In the genomic region with DNA sequence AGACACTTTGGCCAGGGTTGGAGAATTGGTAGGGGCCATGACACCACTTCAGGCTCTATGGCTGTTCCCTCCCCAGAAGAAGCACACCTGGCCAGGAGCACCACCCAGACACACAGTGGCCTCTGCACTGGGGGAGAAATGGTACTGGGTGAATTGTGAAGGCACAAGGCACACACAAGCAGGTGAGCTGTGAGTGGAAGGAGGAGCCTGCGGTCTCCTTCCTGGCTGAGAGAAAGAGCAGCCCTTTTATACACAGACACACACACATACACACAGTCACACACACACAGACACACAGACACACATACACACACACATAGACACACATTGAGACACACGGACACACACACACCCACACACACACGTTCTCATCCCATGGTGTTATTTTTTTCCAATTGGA, we compare ENCODE assay signal across 22 cellular contexts. TPM values are rescaled to one million over a fixed set of nuclear protein-coding genes. Genes with fewer than 3 reads are reported as not detected.
A peak's percentile ranks its signal among the peaks of the same experiment; 100 is the strongest.
DNase-seq lines count a peak whose midpoint lies in the region; ATAC-seq and TF ChIP-seq lines count a peak whose summit lies in the region.
"Had no signal": no experiment of that assay in that cellular context is flagged by ENCODE, and none has a peak within 500 bp of the region (broad histone marks: within the 10 kb centered on the region; RNA-seq: fewer than 3 reads in every experiment).

No MANE protein-coding gene starts in this region.

- no peaks in the 10 kb centered on the region for H3K79me2 ChIP-seq in PC-3 (ENCODE audit: low read length)

- H3K27me3 ChIP-seq in PC-3 (ENCODE audit: low read length) (no peaks in the 10 kb centered on the region), mesenchymal stem cell (ENCODE audit: control insufficient read depth in 1 of 2, insufficient read depth in 1 of 2, low read length in 2 of 2) (peaks cover 0 to 8% of the 10 kb centered on the region in 2 experiments)

- no peak overlapping the region for H3K4me3 Mint-ChIP-seq in activated CD8-positive, alpha-beta T cell treated with anti-CD3 and anti-CD28 coated beads for 36 hours
- no peak overlapping the region for H3K4me3 Mint-ChIP-seq in activated CD8-positive, alpha-beta T cell treated with anti-CD3 and anti-CD28 coated beads, Interleukin-2, amount 10 ng/mL, durations not matched to agents 7 days and 5 days
- no peak overlapping the region for H3K4me3 Mint-ChIP-seq in type B pancreatic cell
- H3K4me3 Mint-ChIP-seq: CD4-positive, CD25-positive, alpha-beta regulatory T cell had no signal

- no peaks in the 10 kb centered on the region for H3F3A ChIP-seq in PC-3 (ENCODE audit: low read length, unreplicated experiment)

- H2BK12ac ChIP-seq in mesenchymal stem cell (ENCODE audit: low read length in 2 of 2), result no peak overlapping the region

- H4K8ac ChIP-seq in mesenchymal stem cell (ENCODE audit: low read length), result no peak overlapping the region

- H3K27ac ChIP-seq in PC-3 (ENCODE audit: low read length) (no peak overlapping the region), mesenchymal stem cell (ENCODE audit: low read length, poor library complexity, severe bottlenecking) (no peak overlapping the region)
- H3K27ac ChIP-seq: GM23248, KMS-11, RWPE1, SK-N-MC had no signal

- H3K36me3 ChIP-seq in PC-3 (ENCODE audit: low read depth, low read length) (no peaks in the 10 kb centered on the region), mesenchymal stem cell (ENCODE audit: control insufficient read depth in 1 of 2, insufficient read depth in 2 of 2, low read depth in 1 of 2, low read length in 2 of 2) (peaks cover 0 to 11% of the 10 kb centered on the region in 2 experiments)

- intact Hi-C loops in activated CD8-positive, alpha-beta T cell treated with anti-CD3 and anti-CD28 coated beads for 36 hours (cut with micrococcal nuclease), result no loop called here
- intact Hi-C loops in PC-3 (cut with micrococcal nuclease), result no loop called here

- 0 out of 2 replicates have a peak overlapping the region, but pooled peaks have one; percentile 22 for H3K4me2 ChIP-seq in PC-3 (ENCODE audit: low read length)
- H3K4me2 ChIP-seq in mesenchymal stem cell (ENCODE audit: low read length, poor library complexity, severe bottlenecking), result no peak overlapping the region
- H3K4me2 ChIP-seq: KMS-11 had no signal

- H3K9me3 ChIP-seq in PC-3 (ENCODE audit: low read length), result no peaks in the 10 kb centered on the region
- no peaks in the 10 kb centered on the region for H3K9me3 ChIP-seq in mesenchymal stem cell (ENCODE audit: control insufficient read depth, low read length)

- POLR2A ChIA-PET in activated CD8-positive, alpha-beta T cell treated with anti-CD3 and anti-CD28 coated beads for 36 hours (lab: Charles Lee), result no interaction called here
- POLR2A ChIA-PET in activated CD8-positive, alpha-beta T cell treated with anti-CD3 and anti-CD28 coated beads, Interleukin-2, amount 10 ng/mL, durations not matched to agents 7 days and 5 days (lab: Charles Lee), result interaction anchor here (0.7 kb wide), 1 partner anchor 14 kb away, joined by 3 read pairs; no protein-coding TSS in a partner anchor
- POLR2A ChIA-PET in PC-3 (lab: Charles Lee; ENCODE audit: unreplicated experiment), result no interaction called here

- no peak overlapping the region for H3K18ac ChIP-seq in mesenchymal stem cell (ENCODE audit: low read depth in 1 of 2, low read length in 2 of 2)

- no peak overlapping the region for H2BK5ac ChIP-seq in mesenchymal stem cell (ENCODE audit: low read depth, low read length, poor library complexity, severe bottlenecking)

- H3K14ac ChIP-seq in mesenchymal stem cell (ENCODE audit: low read length in 2 of 2), result peak overlapping the region in 1 of 2 experiments; percentile 50

- H3K27ac Mint-ChIP-seq in activated CD8-positive, alpha-beta T cell treated with anti-CD3 and anti-CD28 coated beads for 36 hours, result peak overlapping the region; percentile 36
- H3K27ac Mint-ChIP-seq in activated CD8-positive, alpha-beta T cell treated with anti-CD3 and anti-CD28 coated beads, Interleukin-2, amount 10 ng/mL, durations not matched to agents 7 days and 5 days, result no peak overlapping the region
- peak overlapping the region; percentile 69 for H3K27ac Mint-ChIP-seq in type B pancreatic cell

- no peaks in the 10 kb centered on the region for H3K4me1 Mint-ChIP-seq in activated CD8-positive, alpha-beta T cell treated with anti-CD3 and anti-CD28 coated beads for 36 hours (ENCODE audit: low read depth)
- H3K4me1 Mint-ChIP-seq in activated CD8-positive, alpha-beta T cell treated with anti-CD3 and anti-CD28 coated beads, Interleukin-2, amount 10 ng/mL, durations not matched to agents 7 days and 5 days (ENCODE audit: low read depth), result no peaks in the 10 kb centered on the region
- H3K4me1 Mint-ChIP-seq in type B pancreatic cell (ENCODE audit: unreplicated experiment), result peaks cover 34% of the 10 kb centered on the region
- H3K4me1 Mint-ChIP-seq: CD4-positive, CD25-positive, alpha-beta regulatory T cell had no signal

- H4K91ac ChIP-seq in mesenchymal stem cell (ENCODE audit: low read length), result peak overlapping the region; percentile 21

- no peaks in the 10 kb centered on the region for H3K9me2 ChIP-seq in PC-3 (replicated peaks; ENCODE audit: low read length)

- peaks cover 17% of the 10 kb centered on the region for H3K4me1 ChIP-seq in PC-3 (ENCODE audit: insufficient read depth, low read length)
- peaks cover 2% of the 10 kb centered on the region for H3K4me1 ChIP-seq in mesenchymal stem cell (ENCODE audit: control insufficient read depth, insufficient read depth, low read depth, low read length)

- no peak overlapping the region for H2BK15ac ChIP-seq in mesenchymal stem cell (ENCODE audit: low read depth, poor library complexity, severe bottlenecking)

- H3K27me3 Mint-ChIP-seq in activated CD8-positive, alpha-beta T cell treated with anti-CD3 and anti-CD28 coated beads for 36 hours, result no peaks in the 10 kb centered on the region
- H3K27me3 Mint-ChIP-seq in activated CD8-positive, alpha-beta T cell treated with anti-CD3 and anti-CD28 coated beads, Interleukin-2, amount 10 ng/mL, durations not matched to agents 7 days and 5 days (ENCODE audit: low read depth), result no peaks in the 10 kb centered on the region
- H3K27me3 Mint-ChIP-seq in type B pancreatic cell, result no peaks in the 10 kb centered on the region
- H3K27me3 Mint-ChIP-seq: CD4-positive, CD25-positive, alpha-beta regulatory T cell had no signal

- no peak overlapping the region for H3K23ac ChIP-seq in mesenchymal stem cell (ENCODE audit: low read length in 2 of 2)

- no TSS peak for BruUV-seq in PC-3 (replicated peaks; lab: Mats Ljungman, UMichigan)

- CTCF ChIA-PET in activated CD8-positive, alpha-beta T cell treated with anti-CD3 and anti-CD28 coated beads for 36 hours (lab: Charles Lee), result no interaction called here
- CTCF ChIA-PET in activated CD8-positive, alpha-beta T cell treated with anti-CD3 and anti-CD28 coated beads, Interleukin-2, amount 10 ng/mL, durations not matched to agents 7 days and 5 days (lab: Charles Lee), result no interaction called here
- CTCF ChIA-PET in PC-3 (lab: Charles Lee), result no interaction called here

- H4K20me1 ChIP-seq in PC-3 (ENCODE audit: low read length), result no peaks in the 10 kb centered on the region

- H3K36me3 Mint-ChIP-seq in activated CD8-positive, alpha-beta T cell treated with anti-CD3 and anti-CD28 coated beads for 36 hours (ENCODE audit: low read depth), result no peaks in the 10 kb centered on the region
- no peaks in the 10 kb centered on the region for H3K36me3 Mint-ChIP-seq in activated CD8-positive, alpha-beta T cell treated with anti-CD3 and anti-CD28 coated beads, Interleukin-2, amount 10 ng/mL, durations not matched to agents 7 days and 5 days (ENCODE audit: low read depth)
- H3K36me3 Mint-ChIP-seq in type B pancreatic cell, result peaks cover 12% of the 10 kb centered on the region
- H3K36me3 Mint-ChIP-seq: CD4-positive, CD25-positive, alpha-beta regulatory T cell had no signal

- no peak overlapping the region for H2AK5ac ChIP-seq in mesenchymal stem cell (ENCODE audit: low read length, severe bottlenecking)

- no peak for TF ChIP-seq CTCF in activated CD8-positive, alpha-beta T cell treated with anti-CD3 and anti-CD28 coated beads for 36 hours (IDR thresholded peaks at IDR 0.05)
- TF ChIP-seq CTCF in PC-3 (conservative IDR thresholded peaks at IDR 0.05; ENCODE audit: low read depth, low read length) (no peak), type B pancreatic cell (conservative IDR thresholded peaks at IDR 0.05) (no peak)

- H3K9ac ChIP-seq in PC-3 (ENCODE audit: low read length) (no peak overlapping the region), mesenchymal stem cell (ENCODE audit: low read length) (no peak overlapping the region)
- H3K9ac ChIP-seq: GM23248, KMS-11 had no signal

- DNase-seq in activated CD8-positive, alpha-beta T cell treated with anti-CD3 and anti-CD28 coated beads for 36 hours, result no peak
- DNase-seq in activated CD8-positive, alpha-beta T cell treated with anti-CD3 and anti-CD28 coated beads, Interleukin-2, amount 10 ng/mL, durations not matched to agents 7 days and 5 days, result no peak
- no peak for DNase-seq in PC-3
- no peak for DNase-seq in mesenchymal stem cell
- no peak for DNase-seq in type B pancreatic cell (ENCODE audit: extremely low spot score, unreplicated experiment)
- DNase-seq in NOMO-1 (lab: John Stamatoyannopoulos, UW; ENCODE audit: unreplicated experiment in 2 of 2), result no peak
- no peak for DNase-seq in A172 (ENCODE audit: low spot score)
- DNase-seq: CD4-positive, CD25-positive, alpha-beta regulatory T cell; DND-41; GM23248; HCEC 1CT; IMR-90; NCI-H1105; NCI-H146; NCI-H2029; NCI-H226; NCI-H524 treated with DMSO at 0.1 percent for 48 hours; SHP77 treated with DMSO at 0.1 percent for 48 hours had no signal

- 93% methylated on average over 3 of the region's 3 CpGs for WGBS in mesenchymal stem cell

- H2BK120ac ChIP-seq in mesenchymal stem cell (ENCODE audit: low read depth, low read length), result no peak overlapping the region

- H3K4me3 ChIP-seq in PC-3 (ENCODE audit: low read length) (no peak overlapping the region), mesenchymal stem cell (ENCODE audit: insufficient read depth in 1 of 2, low read depth in 1 of 2, low read length in 2 of 2) (no peak overlapping the region)
- H3K4me3 ChIP-seq: GM23248, SK-N-MC had no signal

- no peaks in the 10 kb centered on the region for H3K79me1 ChIP-seq in mesenchymal stem cell (replicated peaks; ENCODE audit: low read length, poor library complexity, severe bottlenecking)

- no peak overlapping the region for H2AFZ ChIP-seq in PC-3 (ENCODE audit: low read length)
- no peak overlapping the region for H2AFZ ChIP-seq in mesenchymal stem cell (ENCODE audit: low read depth, low read length)
- H2AFZ ChIP-seq: GM23248 had no signal

- H3K4ac ChIP-seq in mesenchymal stem cell (ENCODE audit: low read depth in 1 of 2, low read length in 2 of 2), result no peak overlapping the region

- no peak for ATAC-seq in activated CD8-positive, alpha-beta T cell treated with anti-CD3 and anti-CD28 coated beads for 36 hours
- no peak for ATAC-seq in activated CD8-positive, alpha-beta T cell treated with anti-CD3 and anti-CD28 coated beads, Interleukin-2, amount 10 ng/mL, durations not matched to agents 7 days and 5 days
- ATAC-seq in PC-3, result no peak
- ATAC-seq in GM21576 (IDR thresholded peaks at IDR 0.05; ENCODE audit: unreplicated experiment), result no peak

- H3K9me3 Mint-ChIP-seq in activated CD8-positive, alpha-beta T cell treated with anti-CD3 and anti-CD28 coated beads for 36 hours, result no peaks in the 10 kb centered on the region
- H3K9me3 Mint-ChIP-seq in activated CD8-positive, alpha-beta T cell treated with anti-CD3 and anti-CD28 coated beads, Interleukin-2, amount 10 ng/mL, durations not matched to agents 7 days and 5 days (ENCODE audit: insufficient read depth), result no peaks in the 10 kb centered on the region
- H3K9me3 Mint-ChIP-seq in type B pancreatic cell, result no peaks in the 10 kb centered on the region

RNA-seq across cellular contexts. Expression of a gene that starts 43.4 kb away (rescaled TPM):
- total RNA-seq in activated CD8-positive, alpha-beta T cell treated with anti-CD3 and anti-CD28 coated beads for 36 hours, result 100 to 1,000 TPM; 114 to 133 TPM
- total RNA-seq in activated CD8-positive, alpha-beta T cell treated with anti-CD3 and anti-CD28 coated beads, Interleukin-2, amount 10 ng/mL, durations not matched to agents 7 days and 5 days, result 100 to 1,000 TPM; 104 to 111 TPM
- 157 and 181 TPM in 2 replicates for total RNA-seq in PC-3 (2014; rRNA removed)
- polyA plus RNA-seq in mesenchymal stem cell (2013, experiment 1 of 2), result 134 TPM
- polyA plus RNA-seq in mesenchymal stem cell (2013, experiment 2 of 2), result 133 TPM
- 115 and 148 TPM in 2 replicates for total RNA-seq in type B pancreatic cell (ENCODE audit: low replicate concordance)
- total RNA-seq in A172 (2014; rRNA removed; shearing (Covaris generic)), result 290 and 301 TPM in 2 replicates
